ENCODE assay signal across 21 cellular contexts in the genomic region with DNA sequence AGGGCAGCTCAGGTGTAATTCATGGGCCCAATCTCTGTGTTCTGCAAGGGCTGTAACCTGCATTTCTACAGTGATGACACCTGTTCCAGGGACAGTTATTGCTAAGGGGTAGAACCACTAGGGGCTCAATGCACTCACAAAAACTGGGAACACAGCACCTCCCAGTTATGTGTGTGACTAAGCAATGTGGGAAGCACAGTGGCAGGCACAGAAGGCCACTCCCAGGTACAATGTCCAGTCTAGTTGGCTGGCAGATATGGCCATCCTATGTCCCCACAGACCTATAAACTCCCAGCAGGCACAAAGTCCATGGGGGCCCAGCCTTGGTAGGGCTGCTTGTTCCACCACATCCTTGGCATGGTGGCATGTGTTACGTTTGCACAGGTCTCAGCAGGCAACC. TPM values are rescaled to one million over a fixed set of nuclear protein-coding genes. Genes with fewer than 3 reads are reported as not detected.
"Had no signal": no experiment of that assay in that cellular context is flagged by ENCODE, and none has a peak within 500 bp of the region (broad histone marks: within the 10 kb centered on the region; RNA-seq: fewer than 3 reads in every experiment).

No MANE protein-coding gene starts in this region.

- DNase-seq: activated B cell treated with CpG ODN at 0.5 μM for 24 hours; activated CD4-positive, alpha-beta memory T cell treated with anti-CD3 and anti-CD28 coated beads for 36 hours; activated CD4-positive, alpha-beta T cell treated with anti-CD3 and anti-CD28 coated beads, Interleukin-2, amount 10 ng/mL, durations not matched to agents 7 days and 5 days; activated CD8-positive, alpha-beta memory T cell treated with anti-CD3 and anti-CD28 coated beads for 24 hours; activated gamma-delta T cell; activated naive CD4-positive, alpha-beta T cell treated with anti-CD3 and anti-CD28 coated beads for 36 hours; activated T-cell treated with anti-CD3 and anti-CD28 coated beads, Interleukin-2, amount 50 U/mL, for 48 hours; amygdala; MM.1S; NCI-H1105 treated with DMSO at 0.1 percent for 48 hours; NCI-H1436 treated with DMSO at 0.1 percent for 48 hours; NCI-H187; NCI-H2081; NCI-H446; NCI-H524; SHP77 treated with DMSO at 0.1 percent for 48 hours; T-cell; T-helper 2 cell; T1000 had no signal

- ATAC-seq: activated T-helper 17 cell treated with anti-CD3 and anti-CD28 coated beads, Interleukin-2, amount 50 U/mL, for 72 hours; T-cell had no signal

RNA-seq across cellular contexts. Expression of a gene that starts 25.7 kb away (rescaled TPM):
- total RNA-seq: activated CD4-positive, alpha-beta T cell treated with anti-CD3 and anti-CD28 coated beads, Interleukin-2, amount 10 ng/mL, durations not matched to agents 7 days and 5 days; astrocyte had no signal
